Comparison of ENCODE assay signal across 25 cellular contexts in genomic region chr21:15526793-15527192, GRCh38.
"Had no signal": no experiment of that assay in that cellular context is flagged by ENCODE, and none has a peak within 500 bp of the region (broad histone marks: within the 10 kb centered on the region; RNA-seq: fewer than 3 reads in every experiment).

No MANE protein-coding gene starts in this region.

- H3K4me3 ChIP-seq: dorsolateral prefrontal cortex, esophagus squamous epithelium, heart right ventricle, lung, mucosa of descending colon, pancreas, right atrium auricular region, smooth muscle cell, suprapubic skin, transverse colon had no signal

- H3K27me3 ChIP-seq: neutrophil, pancreas, right atrium auricular region, transverse colon had no signal

- H3K27ac ChIP-seq: dorsolateral prefrontal cortex, esophagus squamous epithelium, heart right ventricle, neutrophil, pancreas, right atrium auricular region, suprapubic skin, transverse colon had no signal

- DNase-seq: central memory CD4-positive, alpha-beta T cell; dorsolateral prefrontal cortex; effector CD8-positive, alpha-beta T cell; erythroblast; esophagus squamous epithelium; foreskin melanocyte; glutamatergic neuron; heart right ventricle; hypothalamus; mucosa of descending colon; naive B cell; pancreas; stimulated activated CD4-positive, alpha-beta T cell treated with anti-CD3 and anti-CD28 coated beads, Interleukin-12 subunit alpha, Interleukin-12 subunit beta, amount 100 ng/mL, for 4 hours; stimulated activated CD4-positive, alpha-beta T cell treated with anti-CD3 and anti-CD28 coated beads, Interleukin-1b, Interleukin-23, amount 100 ng/mL, for 48 hours; stimulated activated CD4-positive, alpha-beta T cell treated with anti-CD3 and anti-CD28 coated beads, Interleukin-4, amount 100 ng/mL, for 1 hour; stimulated activated CD8-positive, alpha-beta memory T cell treated with anti-CD3 and anti-CD28 coated beads, Interleukin-4, amount 100 ng/mL, for 48 hours; stimulated activated naive CD4-positive, alpha-beta T cell; stimulated activated naive CD8-positive, alpha-beta T cell treated with anti-CD3 and anti-CD28 coated beads, Interleukin-15, amount 100 ng/mL, for 72 hours; transverse colon had no signal

- H3K36me3 ChIP-seq: esophagus squamous epithelium, heart right ventricle, neutrophil, pancreas, right atrium auricular region, suprapubic skin, transverse colon had no signal

- ATAC-seq: heart right ventricle; mucosa of descending colon; pancreas; sciatic nerve; stimulated activated naive CD8-positive, alpha-beta T cell treated with anti-CD3 and anti-CD28 coated beads, Interleukin-15, amount 100 ng/mL, for 72 hours had no signal

- H3K4me2 ChIP-seq: smooth muscle cell had no signal

- H3K9me3 ChIP-seq: esophagus squamous epithelium, mucosa of descending colon, neutrophil, pancreas, right atrium auricular region, suprapubic skin, transverse colon had no signal

- H3K4me1 ChIP-seq: esophagus squamous epithelium, heart right ventricle, pancreas, right atrium auricular region, suprapubic skin, transverse colon had no signal
